ENCODE assay signal across 1 cellular context in genomic region chr13:59461411-59461810, GRCh38.
TF ChIP-seq lines count a peak whose summit lies in the region.

No MANE protein-coding gene starts in this region.

TF ChIP-seq in K562, 482 proteins besides CTCF, POLR2A, EP300 and RAD21 (continued from another document and continues in another):
- TF ChIP-seq ZNF318 (IDR thresholded peaks at IDR 0.05; ENCODE audit: borderline replicate concordance in 1 of 2, low read depth in 1 of 2) (no peak), NR3C1 (CRISPR knock-in tag; IDR thresholded peaks at IDR 0.05) (no peak), ZNF431 (CRISPR knock-in tag; IDR thresholded peaks at IDR 0.05) (no peak), RHOXF2B (CRISPR knock-in tag; conservative IDR thresholded peaks at IDR 0.05) (no peak), NR4A1 (CRISPR knock-in tag; IDR thresholded peaks at IDR 0.05) (no peak), NR4A1 (tag; IDR thresholded peaks at IDR 0.05) (no peak), MLLT1 (IDR thresholded peaks at IDR 0.05) (no peak), TAF1 (IDR thresholded peaks at IDR 0.05; ENCODE audit: control insufficient read depth, extremely low read depth, insufficient read depth, low read length, severe bottlenecking) (no peak), MAX (CRISPR knock-in tag; IDR thresholded peaks at IDR 0.05) (no peak), ARID1B (IDR thresholded peaks at IDR 0.05) (peak; percentile 93), FOXK1 (CRISPR knock-in tag; IDR thresholded peaks at IDR 0.05; ENCODE audit: borderline replicate concordance) (no peak), HDAC1 (IDR thresholded peaks at IDR 0.05) (no peak), ZBTB40 (IDR thresholded peaks at IDR 0.05) (no peak), ZBTB40 (CRISPR knock-in tag; IDR thresholded peaks at IDR 0.05) (no peak), ARID3A (IDR thresholded peaks at IDR 0.05; ENCODE audit: borderline replicate concordance, low read depth, low read length) (0 out of 2 replicates have a peak, but pooled peaks have one; percentile 38), PREB (CRISPR knock-in tag; IDR thresholded peaks at IDR 0.05) (no peak)
